In genomic region chr16:89574681-89575246, GRCh38 we compare ENCODE assay signal across 9 cellular contexts. TPM values are rescaled to one million over a fixed set of nuclear protein-coding genes. Genes with fewer than 3 reads are reported as not detected.
DNase-seq lines count a peak whose midpoint lies in the region; ATAC-seq and TF ChIP-seq lines count a peak whose summit lies in the region.
"Had no signal": no experiment of that assay in that cellular context is flagged by ENCODE, and none has a peak within 500 bp of the region (broad histone marks: within the 10 kb centered on the region; RNA-seq: fewer than 3 reads in every experiment).

No MANE protein-coding gene starts in this region.

- H3K9ac ChIP-seq in H9 (ENCODE audit: extremely low read depth, insufficient read length, low read length) = no peak overlapping the region

- no peaks in the 10 kb centered on the region for H3K9me3 Mint-ChIP-seq in H9
- H3K9me3 Mint-ChIP-seq in activated naive CD8-positive, alpha-beta T cell treated with anti-CD3 and anti-CD28 coated beads for 36 hours = no peaks in the 10 kb centered on the region

- ATAC-seq in GM18867 (IDR thresholded peaks at IDR 0.05; ENCODE audit: unreplicated experiment) = no peak
- no peak for ATAC-seq in HG03039 (IDR thresholded peaks at IDR 0.05; ENCODE audit: unreplicated experiment)

- H3K56ac ChIP-seq in H9 (ENCODE audit: insufficient read length, low read depth, low read length) = no peak overlapping the region

- H3K27me3 ChIP-seq in H9 (ENCODE audit: insufficient read depth, low read length) = peaks cover 3% of the 10 kb centered on the region; the same call in 1 of the 2 replicates

- H4K20me1 ChIP-seq in H9 (ENCODE audit: control insufficient read depth, insufficient read depth, insufficient read length) = no peaks in the 10 kb centered on the region

- peak; percentile 84 for TF ChIP-seq CTCF in H9 (conservative IDR thresholded peaks at IDR 0.05)

- H2BK15ac ChIP-seq in H9 (ENCODE audit: low read depth, low read length) = no peak overlapping the region

- peak overlapping the region; percentile 65 to 86 for H3K4me3 Mint-ChIP-seq in H9
- peak overlapping the region; percentile 50 for H3K4me3 Mint-ChIP-seq in activated naive CD8-positive, alpha-beta T cell treated with anti-CD3 and anti-CD28 coated beads for 36 hours

- no peak overlapping the region for H2BK12ac ChIP-seq in H9 (ENCODE audit: insufficient read length, low read depth, low read length)

- no peak overlapping the region for H3K27ac ChIP-seq in H9 (ENCODE audit: insufficient read length, low read depth, low read length)

- H4K5ac ChIP-seq in H9 (ENCODE audit: insufficient read length, low read depth, low read length) = no peak overlapping the region

- no peak overlapping the region for H2AK5ac ChIP-seq in H9 (ENCODE audit: insufficient read length, low read length)

- H3K4ac ChIP-seq in H9 (ENCODE audit: low read depth, low read length) = no peak overlapping the region

- H3K14ac ChIP-seq in H9 (ENCODE audit: insufficient read depth, low read length) = peak overlapping the region; percentile 77; the same call in 1 of the 2 replicates

- H3K4me1 Mint-ChIP-seq in H9 = peaks cover 2 to 6% of the 10 kb centered on the region in 2 experiments; a peak in 2 of 4 replicates
- peaks cover 8% of the 10 kb centered on the region for H3K4me1 Mint-ChIP-seq in activated naive CD8-positive, alpha-beta T cell treated with anti-CD3 and anti-CD28 coated beads for 36 hours

- H3T11ph ChIP-seq in H9 (ENCODE audit: low read length) = no peak overlapping the region

- no peak overlapping the region for H2BK20ac ChIP-seq in H9 (ENCODE audit: low read depth, low read length, poor library complexity, severe bottlenecking)

- no CpG with 5 or more reads among the region's 55 CpGs for WGBS in H9 (ENCODE audit: extremely low coverage, insufficient read length, low lambda C conversion rate)

- no peak overlapping the region for H2BK120ac ChIP-seq in H9 (ENCODE audit: low read depth, low read length, poor library complexity, severe bottlenecking)

- H3K27ac Mint-ChIP-seq in H9 = no peak overlapping the region
- no peak overlapping the region for H3K27ac Mint-ChIP-seq in activated naive CD8-positive, alpha-beta T cell treated with anti-CD3 and anti-CD28 coated beads for 36 hours

- H2AFZ ChIP-seq in H9 (ENCODE audit: low read length) = no peak overlapping the region

- peaks cover 11% of the 10 kb centered on the region for H3K23me2 ChIP-seq in H9 (ENCODE audit: insufficient read length, low read depth, low read length, poor library complexity, severe bottlenecking)

- H3K9me3 ChIP-seq in H9 (ENCODE audit: control insufficient read depth, low read depth, low read length) = no peaks in the 10 kb centered on the region

- no peak overlapping the region for H4K8ac ChIP-seq in H9 (replicated peaks; ENCODE audit: insufficient read length, low read depth, low read length)

- DNase-seq in COLO668 (lab: John Stamatoyannopoulos, UW; ENCODE audit: unreplicated experiment) (peak; percentile 81), H9 (peak; percentile 85), OCI-M1 (lab: John Stamatoyannopoulos, UW) (peak; percentile 82), hepatic stellate cell (ENCODE audit: low spot score) (peak; percentile 94)
- peak; percentile 81 for DNase-seq in activated naive CD8-positive, alpha-beta T cell treated with anti-CD3 and anti-CD28 coated beads for 36 hours
- DNase-seq in stimulated activated CD4-positive, alpha-beta T cell treated with anti-CD3 and anti-CD28 coated beads, Interleukin-12 subunit alpha, Interleukin-12 subunit beta, amount 100 ng/mL, for 4 hours = peak; percentile 59

- H3K23ac ChIP-seq in H9 (ENCODE audit: insufficient read length, low read depth, low read length) = no peak overlapping the region

- H3K18ac ChIP-seq in H9 (ENCODE audit: insufficient read length, low read depth, low read length) = peak overlapping the region; percentile 43

- H3K79me1 ChIP-seq in H9 (ENCODE audit: insufficient read depth, low read depth, low read length, poor library complexity, severe bottlenecking) = no peaks in the 10 kb centered on the region

- no peak overlapping the region for H2BK5ac ChIP-seq in H9 (ENCODE audit: insufficient read length, low read length)

- peaks cover 60% of the 10 kb centered on the region for H3K27me3 Mint-ChIP-seq in H9 (ENCODE audit: low read depth)
- peaks cover 33% of the 10 kb centered on the region for H3K27me3 Mint-ChIP-seq in activated naive CD8-positive, alpha-beta T cell treated with anti-CD3 and anti-CD28 coated beads for 36 hours

- H3K4me1 ChIP-seq in H9 (ENCODE audit: insufficient read depth, low read length) = no peaks in the 10 kb centered on the region

- peaks cover 0 to 6% (median 4%) of the 10 kb centered on the region in 3 experiments; a peak in 5 of 7 replicates for H3K36me3 Mint-ChIP-seq in H9 (ENCODE audit: insufficient read depth in 1 of 3, low read depth in 3 of 3)
- H3K36me3 Mint-ChIP-seq in activated naive CD8-positive, alpha-beta T cell treated with anti-CD3 and anti-CD28 coated beads for 36 hours = no peaks in the 10 kb centered on the region

- H3K79me2 ChIP-seq in H9 (ENCODE audit: insufficient read depth, low read length) = no peaks in the 10 kb centered on the region

- peak overlapping the region; percentile 42 for H3K4me2 ChIP-seq in H9 (ENCODE audit: insufficient read depth, insufficient read length, low read length)

- no peak overlapping the region for H4K91ac ChIP-seq in H9 (ENCODE audit: insufficient read length, low read depth, low read length)

RNA-seq across cellular contexts. Expression of gene CPNE7, which starts 0.8 kb away (rescaled TPM):
- 22.5 and 23.4 TPM in 2 replicates for total RNA-seq in H9 (2021)
- total RNA-seq in activated naive CD8-positive, alpha-beta T cell treated with anti-CD3 and anti-CD28 coated beads for 36 hours = 1 to 10 TPM; 5.7 to 6.0 TPM

RNA-seq across cellular contexts. Expression of gene RPL13, which starts 14.3 kb away (rescaled TPM):
- total RNA-seq in H9 (2021) = 2,157 and 2,259 TPM in 2 replicates
- 1,000 to 10,000 TPM; 2,814 to 2,845 TPM for total RNA-seq in activated naive CD8-positive, alpha-beta T cell treated with anti-CD3 and anti-CD28 coated beads for 36 hours

RNA-seq across cellular contexts. Expression of gene DPEP1, which starts 38.7 kb away (rescaled TPM):
- total RNA-seq in H9 (2021) = 1.1 and 1.2 TPM in 2 replicates
- under 1 TPM in 1 of 2 experiments, not detected in 1; 0.16 TPM for total RNA-seq in activated naive CD8-positive, alpha-beta T cell treated with anti-CD3 and anti-CD28 coated beads for 36 hours
- total RNA-seq: T-helper 1 cell treated with Interleukin-12 subunit alpha and Interleukin-12 subunit beta and Interleukin-4 antibody, amounts not matched to agents 30 ng/mL and 1 ng/mL, for 36 hours had no signal
